8 cellular contexts compared by ENCODE assay signal in the genomic region with DNA sequence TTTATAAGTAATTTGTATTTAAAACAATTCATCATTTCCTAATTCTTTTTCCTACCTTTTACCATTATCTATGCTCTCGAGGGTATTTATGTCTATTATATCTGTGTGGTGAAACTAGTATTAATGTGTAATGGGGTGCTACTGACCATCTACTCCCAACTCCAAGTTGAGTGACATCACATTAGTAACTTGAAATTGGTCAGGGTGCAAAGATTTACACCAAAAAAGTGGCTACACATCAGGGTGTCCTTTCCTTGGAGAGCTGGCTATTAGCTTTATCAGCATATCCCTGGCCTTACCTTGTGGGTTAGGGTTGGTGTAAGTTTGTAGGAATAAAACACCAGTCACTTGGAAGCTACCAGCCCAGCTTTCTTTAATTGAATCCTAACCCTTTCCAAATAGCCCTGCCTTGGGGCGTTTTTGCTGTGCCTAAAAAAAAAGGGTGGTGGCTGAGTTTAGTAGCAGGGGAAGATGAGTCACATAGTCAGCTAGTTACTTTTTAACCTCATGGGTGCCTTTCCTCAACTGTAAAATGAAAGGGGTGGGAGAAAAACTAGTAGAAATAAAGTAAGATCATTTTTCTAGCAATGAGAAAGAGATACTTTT. TPM values are rescaled to one million over a fixed set of nuclear protein-coding genes. Genes with fewer than 3 reads are reported as not detected.
DNase-seq lines count a peak whose midpoint lies in the region; ATAC-seq and TF ChIP-seq lines count a peak whose summit lies in the region.

No MANE protein-coding gene starts in this region.

- no peaks in the 10 kb centered on the region for H3K36me3 ChIP-seq in colonic mucosa
- no peaks in the 10 kb centered on the region for H3K36me3 ChIP-seq in GM23338 (ENCODE audit: insufficient read depth)

- no peaks in the 10 kb centered on the region; the same call in 1 of the 2 replicates for H4K20me1 ChIP-seq in GM23338 (replicated peaks; ENCODE audit: insufficient read depth)

- H3K27ac ChIP-seq in colonic mucosa, result peak overlapping the region; percentile 64
- H3K27ac ChIP-seq in GM23338 (ENCODE audit: low read depth), result no peak overlapping the region

- no peaks in the 10 kb centered on the region for H3K9me3 ChIP-seq in colonic mucosa

- no peak overlapping the region for H3K4me2 ChIP-seq in GM23338

- H2AFZ ChIP-seq in GM23338, result no peak overlapping the region

- no peak overlapping the region for H3K9ac ChIP-seq in colonic mucosa (ENCODE audit: low read depth in 2 of 2, low read length in 2 of 2)

- intact Hi-C loops in colonic mucosa (cut with DNase I), result no loop called here

- peaks cover 6% of the 10 kb centered on the region for H3K4me1 ChIP-seq in colonic mucosa
- no peaks in the 10 kb centered on the region for H3K4me1 ChIP-seq in GM23338 (ENCODE audit: insufficient read depth)

- no peak for TF ChIP-seq CTCF in colonic mucosa (IDR thresholded peaks at IDR 0.05)
- no peak for TF ChIP-seq CTCF in GM23338 (conservative IDR thresholded peaks at IDR 0.05; ENCODE audit: low read depth in 2 of 2)

- H3K27me3 ChIP-seq in colonic mucosa (no peaks in the 10 kb centered on the region), GM23338 (ENCODE audit: insufficient read depth) (no peaks in the 10 kb centered on the region)

- H3K4me1 Mint-ChIP-seq in GM23338, result peaks cover 4% of the 10 kb centered on the region; the same call in 1 of the 3 replicates

- no peaks in the 10 kb centered on the region for H3K79me2 ChIP-seq in GM23338 (replicated peaks; ENCODE audit: insufficient read depth)

- no peak overlapping the region for H3K27ac Mint-ChIP-seq in GM23338

- no peaks in the 10 kb centered on the region for H3K9me3 Mint-ChIP-seq in GM23338

- no peaks in the 10 kb centered on the region for H3K9me2 ChIP-seq in GM23338 (ENCODE audit: insufficient read depth)

- H3K27me3 Mint-ChIP-seq in GM23338 (ENCODE audit: insufficient read depth, low read depth, poor library complexity), result peaks cover 2% of the 10 kb centered on the region

- H3K4me3 Mint-ChIP-seq in GM23338, result no peak overlapping the region

- no peaks in the 10 kb centered on the region for H3F3A ChIP-seq in GM23338 (replicated peaks; ENCODE audit: low read depth)

- no peaks in the 10 kb centered on the region for H3K36me3 Mint-ChIP-seq in GM23338 (ENCODE audit: low read depth)

- no peak overlapping the region for H3K4me3 ChIP-seq in colonic mucosa
- H3K4me3 ChIP-seq in GM23338, result no peak overlapping the region

- DNase-seq in ELF-1 (ENCODE audit: low read depth, low spot score) (peak; percentile 87), HUDEP-2 (lab: John Stamatoyannopoulos, UW; ENCODE audit: unreplicated experiment in 76 of 76) (peak in 39 of 76 experiments; percentile 5 to 59 (median 26)), colonic mucosa (peak; percentile 70), myocyte (ENCODE audit: low read depth) (peak; percentile 64), NCI-H446 (lab: John Stamatoyannopoulos, UW) (no peak), iPS-NIHi11 (ENCODE audit: low spot score) (no peak), NCI-H82 (lab: John Stamatoyannopoulos, UW) (no peak), GM23338 (ENCODE audit: low spot score) (no peak)

- ATAC-seq in GM23338, result no peak

TF ChIP-seq in GM23338, 12 proteins besides CTCF, POLR2A, EP300 and RAD21 (continues in another document):
- no peak for TF ChIP-seq ZNF114 (CRISPR knock-in tag; IDR thresholded peaks at IDR 0.05)
- no peak for TF ChIP-seq EZH2 (IDR thresholded peaks at IDR 0.05; ENCODE audit: low read depth, unreplicated experiment)
- TF ChIP-seq, protein P1, sequence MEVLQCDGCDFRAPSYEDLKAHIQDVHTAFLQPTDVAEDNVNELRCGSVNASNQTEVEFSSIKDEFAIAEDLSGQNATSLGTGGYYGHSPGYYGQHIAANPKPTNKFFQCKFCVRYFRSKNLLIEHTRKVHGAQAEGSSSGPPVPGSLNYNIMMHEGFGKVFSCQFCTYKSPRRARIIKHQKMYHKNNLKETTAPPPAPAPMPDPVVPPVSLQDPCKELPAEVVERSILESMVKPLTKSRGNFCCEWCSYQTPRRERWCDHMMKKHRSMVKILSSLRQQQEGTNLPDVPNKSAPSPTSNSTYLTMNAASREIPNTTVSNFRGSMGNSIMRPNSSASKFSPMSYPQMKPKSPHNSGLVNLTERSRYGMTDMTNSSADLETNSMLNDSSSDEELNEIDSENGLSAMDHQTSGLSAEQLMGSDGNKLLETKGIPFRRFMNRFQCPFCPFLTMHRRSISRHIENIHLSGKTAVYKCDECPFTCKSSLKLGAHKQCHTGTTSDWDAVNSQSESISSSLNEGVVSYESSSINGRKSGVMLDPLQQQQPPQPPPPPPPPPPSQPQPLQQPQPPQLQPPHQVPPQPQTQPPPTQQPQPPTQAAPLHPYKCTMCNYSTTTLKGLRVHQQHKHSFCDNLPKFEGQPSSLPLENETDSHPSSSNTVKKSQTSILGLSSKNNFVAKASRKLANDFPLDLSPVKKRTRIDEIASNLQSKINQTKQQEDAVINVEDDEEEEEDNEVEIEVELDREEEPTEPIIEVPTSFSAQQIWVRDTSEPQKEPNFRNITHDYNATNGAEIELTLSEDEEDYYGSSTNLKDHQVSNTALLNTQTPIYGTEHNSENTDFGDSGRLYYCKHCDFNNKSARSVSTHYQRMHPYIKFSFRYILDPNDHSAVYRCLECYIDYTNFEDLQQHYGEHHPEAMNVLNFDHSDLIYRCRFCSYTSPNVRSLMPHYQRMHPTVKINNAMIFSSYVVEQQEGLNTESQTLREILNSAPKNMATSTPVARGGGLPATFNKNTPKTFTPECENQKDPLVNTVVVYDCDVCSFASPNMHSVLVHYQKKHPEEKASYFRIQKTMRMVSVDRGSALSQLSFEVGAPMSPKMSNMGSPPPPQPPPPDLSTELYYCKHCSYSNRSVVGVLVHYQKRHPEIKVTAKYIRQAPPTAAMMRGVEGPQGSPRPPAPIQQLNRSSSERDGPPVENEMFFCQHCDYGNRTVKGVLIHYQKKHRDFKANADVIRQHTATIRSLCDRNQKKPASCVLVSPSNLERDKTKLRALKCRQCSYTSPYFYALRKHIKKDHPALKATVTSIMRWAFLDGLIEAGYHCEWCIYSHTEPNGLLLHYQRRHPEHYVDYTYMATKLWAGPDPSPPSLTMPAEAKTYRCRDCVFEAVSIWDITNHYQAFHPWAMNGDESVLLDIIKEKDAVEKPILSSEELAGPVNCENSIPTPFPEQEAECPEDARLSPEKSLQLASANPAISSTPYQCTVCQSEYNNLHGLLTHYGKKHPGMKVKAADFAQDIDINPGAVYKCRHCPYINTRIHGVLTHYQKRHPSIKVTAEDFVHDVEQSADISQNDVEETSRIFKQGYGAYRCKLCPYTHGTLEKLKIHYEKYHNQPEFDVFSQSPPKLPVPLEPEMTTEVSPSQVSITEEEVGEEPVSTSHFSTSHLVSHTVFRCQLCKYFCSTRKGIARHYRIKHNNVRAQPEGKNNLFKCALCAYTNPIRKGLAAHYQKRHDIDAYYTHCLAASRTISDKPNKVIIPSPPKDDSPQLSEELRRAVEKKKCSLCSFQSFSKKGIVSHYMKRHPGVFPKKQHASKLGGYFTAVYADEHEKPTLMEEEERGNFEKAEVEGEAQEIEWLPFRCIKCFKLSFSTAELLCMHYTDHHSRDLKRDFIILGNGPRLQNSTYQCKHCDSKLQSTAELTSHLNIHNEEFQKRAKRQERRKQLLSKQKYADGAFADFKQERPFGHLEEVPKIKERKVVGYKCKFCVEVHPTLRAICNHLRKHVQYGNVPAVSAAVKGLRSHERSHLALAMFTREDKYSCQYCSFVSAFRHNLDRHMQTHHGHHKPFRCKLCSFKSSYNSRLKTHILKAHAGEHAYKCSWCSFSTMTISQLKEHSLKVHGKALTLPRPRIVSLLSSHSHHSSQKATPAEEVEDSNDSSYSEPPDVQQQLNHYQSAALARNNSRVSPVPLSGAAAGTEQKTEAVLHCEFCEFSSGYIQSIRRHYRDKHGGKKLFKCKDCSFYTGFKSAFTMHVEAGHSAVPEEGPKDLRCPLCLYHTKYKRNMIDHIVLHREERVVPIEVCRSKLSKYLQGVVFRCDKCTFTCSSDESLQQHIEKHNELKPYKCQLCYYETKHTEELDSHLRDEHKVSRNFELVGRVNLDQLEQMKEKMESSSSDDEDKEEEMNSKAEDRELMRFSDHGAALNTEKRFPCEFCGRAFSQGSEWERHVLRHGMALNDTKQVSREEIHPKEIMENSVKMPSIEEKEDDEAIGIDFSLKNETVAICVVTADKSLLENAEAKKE (CRISPR knock-in tag; IDR thresholded peaks at IDR 0.05), result no peak
- TF ChIP-seq CREB1 (CRISPR knock-in tag; IDR thresholded peaks at IDR 0.05; ENCODE audit: low read depth), result no peak
- no peak for TF ChIP-seq ZNF331 (CRISPR knock-in tag; IDR thresholded peaks at IDR 0.05; ENCODE audit: low read depth)
- TF ChIP-seq JUNB (IDR thresholded peaks at IDR 0.05; ENCODE audit: unreplicated experiment), result no peak
- no peak for TF ChIP-seq NANOG (IDR thresholded peaks at IDR 0.05; ENCODE audit: borderline replicate concordance)
- TF ChIP-seq, protein P2, sequence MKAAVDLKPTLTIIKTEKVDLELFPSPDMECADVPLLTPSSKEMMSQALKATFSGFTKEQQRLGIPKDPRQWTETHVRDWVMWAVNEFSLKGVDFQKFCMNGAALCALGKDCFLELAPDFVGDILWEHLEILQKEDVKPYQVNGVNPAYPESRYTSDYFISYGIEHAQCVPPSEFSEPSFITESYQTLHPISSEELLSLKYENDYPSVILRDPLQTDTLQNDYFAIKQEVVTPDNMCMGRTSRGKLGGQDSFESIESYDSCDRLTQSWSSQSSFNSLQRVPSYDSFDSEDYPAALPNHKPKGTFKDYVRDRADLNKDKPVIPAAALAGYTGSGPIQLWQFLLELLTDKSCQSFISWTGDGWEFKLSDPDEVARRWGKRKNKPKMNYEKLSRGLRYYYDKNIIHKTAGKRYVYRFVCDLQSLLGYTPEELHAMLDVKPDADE (IDR thresholded peaks at IDR 0.05), result no peak

RNA-seq across cellular contexts. Expression of a gene that starts 14.0 kb away (rescaled TPM):
- total RNA-seq in colonic mucosa (100 to 1,000 TPM; 258 to 324 TPM), myocyte (18.1 and 28.5 TPM in 2 replicates)
- 110 TPM for polyA plus RNA-seq in myocyte (2012)
- 5.8 and 6.7 TPM in 2 replicates for total RNA-seq in GM23338 (2014; rRNA removed; shearing (Covaris generic))
- 11.5 and 12.3 TPM in 2 replicates for polyA plus RNA-seq in GM23338 (2016; fragmentation: Nextera tagmentation; extraction: Ambion mirVana)

Comparison
In these comparisons a context has a peak if more than half of its experiments do, and no peak if none do; other contexts are left out.
1. DNase-seq: peak in ELF-1 (single experiment), HUDEP-2 (39 of 76), colonic mucosa (single experiment) and myocyte (single experiment); none in NCI-H446 (0 of 2), iPS-NIHi11 (single experiment), NCI-H82 (single experiment) and GM23338 (single experiment).